Comparison of ENCODE assay signal across 25 cellular contexts in the genomic region with DNA sequence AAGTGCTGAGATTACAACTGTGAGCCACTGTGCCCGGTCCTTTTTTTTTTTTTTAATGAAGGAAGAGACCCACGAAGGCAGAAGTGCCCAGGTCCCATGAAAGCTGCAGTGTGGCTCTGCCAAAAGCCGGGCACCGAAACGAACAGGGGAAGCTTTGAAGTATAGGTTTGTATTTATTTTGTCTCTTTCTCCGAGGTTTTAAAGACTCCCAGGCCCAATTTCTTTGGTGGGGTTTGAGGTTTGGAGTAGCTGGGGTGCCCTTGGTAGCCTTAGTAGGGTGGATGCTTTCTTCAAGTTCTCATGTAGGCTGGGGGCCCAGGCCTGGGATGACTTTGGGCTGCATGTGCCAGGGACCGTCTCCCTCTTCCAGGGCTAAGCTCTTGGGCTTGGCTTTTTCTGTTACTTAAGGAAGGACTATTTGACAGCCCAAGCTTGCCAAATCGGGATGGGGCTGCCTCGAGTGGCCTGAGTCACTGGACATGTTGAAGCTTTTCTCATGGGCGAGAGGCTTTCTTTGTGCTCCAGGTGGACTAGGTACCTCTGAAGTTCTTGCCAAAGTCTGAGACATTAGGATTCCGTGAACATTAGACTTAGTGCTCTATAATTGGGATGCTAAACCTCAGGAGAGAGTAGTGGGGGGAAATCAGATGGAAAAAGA.
A peak's percentile ranks its signal among the peaks of the same experiment; 100 is the strongest.
DNase-seq lines count a peak whose midpoint lies in the region; ATAC-seq, FAIRE-seq and TF ChIP-seq lines count a peak whose summit lies in the region.
"Had no signal": no experiment of that assay in that cellular context is flagged by ENCODE, and none has a peak within 500 bp of the region (broad histone marks: within the 10 kb centered on the region; RNA-seq: fewer than 3 reads in every experiment).

No MANE protein-coding gene starts in this region.

- H3K36me3 ChIP-seq in bronchial epithelial cell (ENCODE audit: control insufficient read depth, insufficient read depth, low read length) (no peaks in the 10 kb centered on the region), HepG2 (replicated peaks in 1 of 2; ENCODE audit: control insufficient read depth in 1 of 2, insufficient read depth in 2 of 2, low read length in 2 of 2) (no peaks in the 10 kb centered on the region), upper lobe of left lung (no peaks in the 10 kb centered on the region)
- H3K36me3 ChIP-seq: adrenal gland had no signal

- in situ Hi-C loops in HepG2 (cut with HindIII; ENCODE audit: extremely low pct_ligation_motif_present, low pct_unique_long_range_greater_than_20kb) = no loop called here

- H4K20me1 ChIP-seq in HepG2 (ENCODE audit: insufficient read depth, low read length) = no peaks in the 10 kb centered on the region

- no peaks in the 10 kb centered on the region for H3K36me3 Mint-ChIP-seq in HFFc6 (ENCODE audit: low read depth)

- H3K4me2 ChIP-seq in HepG2 (ENCODE audit: low read depth, low read length) = peak overlapping the region; percentile 45

- H3K4me1 Mint-ChIP-seq in HFFc6 (ENCODE audit: low read depth) = peaks cover 21% of the 10 kb centered on the region
- H3K4me1 Mint-ChIP-seq: naive B cell had no signal

- ATAC-seq in HepG2 = no peak
- ATAC-seq in upper lobe of left lung (ENCODE audit: low FRiP score in 2 of 2) = peak in 1 of 2 donors; percentile 49
- no peak for ATAC-seq in HG02642 (IDR thresholded peaks at IDR 0.05; ENCODE audit: poor library complexity, unreplicated experiment)
- ATAC-seq: CD8-positive, alpha-beta T cell; SK-N-SH treated with all-trans-retinoic acid at 6 μM for 48 hours had no signal

- H3K4me3 ChIP-seq in bronchial epithelial cell (ENCODE audit: low read depth, low read length) (no peak overlapping the region), HepG2 (replicated peaks in 1 of 3; ENCODE audit: insufficient read depth in 1 of 3, low read depth in 2 of 3, low read length in 3 of 3) (no peak overlapping the region; a peak in 1 of 6 replicates), upper lobe of left lung (no peak overlapping the region)
- H3K4me3 ChIP-seq: adrenal gland had no signal

- H3K4me1 ChIP-seq in HepG2 (ENCODE audit: insufficient read depth, low read length) (peaks cover 89% of the 10 kb centered on the region), upper lobe of left lung (no peaks in the 10 kb centered on the region)

- TF ChIP-seq EP300 in HepG2 (IDR thresholded peaks at IDR 0.05; ENCODE audit: low read depth in 2 of 2, low read length in 2 of 2) (no peak), HepG2 (CRISPR knock-in tag; IDR thresholded peaks at IDR 0.05; ENCODE audit: borderline replicate concordance) (no peak), upper lobe of left lung (IDR thresholded peaks at IDR 0.05) (no peak)

- CTCF ChIA-PET in HepG2 (lab: Yijun Ruan, JAX; ENCODE audit: low intra/inter-chr PET ratio, low total read pairs) = no interaction called here

- no peaks in the 10 kb centered on the region for H3K79me2 ChIP-seq in HepG2 (ENCODE audit: insufficient read depth, low read length)

- H3K27me3 Mint-ChIP-seq in HFFc6 (ENCODE audit: insufficient read depth) = no peaks in the 10 kb centered on the region; the same call in 1 of the 2 replicates
- H3K27me3 Mint-ChIP-seq: naive B cell had no signal

- H3K9me3 ChIP-seq in HepG2 (ENCODE audit: low read length) (peaks cover 5% of the 10 kb centered on the region; the same call in 1 of the 2 replicates), upper lobe of left lung (peaks cover 0 to 5% (median 3%) of the 10 kb centered on the region in 4 donors)
- H3K9me3 ChIP-seq: adrenal gland had no signal

- no peak for TF ChIP-seq POLR2A in HepG2 (IDR thresholded peaks at IDR 0.05; ENCODE audit: insufficient read depth in 1 of 2, low read depth in 2 of 2, low read length in 2 of 2)
- no peak for TF ChIP-seq POLR2A in upper lobe of left lung (IDR thresholded peaks at IDR 0.05)

- BruUV-seq in HepG2 (replicated peaks; lab: Mats Ljungman, UMichigan) = no TSS peak

- peak overlapping the region; percentile 45 for H3K9ac ChIP-seq in HepG2 (ENCODE audit: insufficient read depth, low read depth, low read length)

- POLR2A ChIA-PET in HepG2 (lab: Yijun Ruan, JAX) = interaction anchor here (0.9 to 2.5 kb wide), 9 partner anchors 8 to 143 kb away, joined by 3 to 38 read pairs (median 7); partner anchors contain the start of genes AMZ2 and WIPI1

- no peak for FAIRE-seq in bronchial epithelial cell (lab: Jason Lieb, UNC)
- no peak for FAIRE-seq in HepG2 (lab: Jason Lieb, UNC)
- FAIRE-seq: urothelium cell line had no signal

- no peaks in the 10 kb centered on the region for H3K9me3 Mint-ChIP-seq in HFFc6

- no peak for TF ChIP-seq RAD21 in HepG2 (CRISPR knock-in tag; IDR thresholded peaks at IDR 0.05)

- H2AFZ ChIP-seq in HepG2 (ENCODE audit: low read length) = no peak overlapping the region

- intact Hi-C loops in HepG2 (cut with micrococcal nuclease; ENCODE audit: unreplicated experiment) = loop anchor here (5.0 kb wide), 1 partner anchor 1094 kb away; no protein-coding TSS in a partner anchor

- TF ChIP-seq CTCF in HFFc6 (IDR thresholded peaks at IDR 0.05) (no peak), bronchial epithelial cell (IDR thresholded peaks at IDR 0.05; ENCODE audit: insufficient read depth, low read length, severe bottlenecking) (no peak), HepG2 (CRISPR knock-in tag; IDR thresholded peaks at IDR 0.05) (no peak), upper lobe of left lung (IDR thresholded peaks at IDR 0.05) (no peak)

- peak overlapping the region; percentile 85; the same call in 1 of the 2 replicates for H3K27ac Mint-ChIP-seq in HFFc6
- H3K27ac Mint-ChIP-seq: CD8-positive, alpha-beta T cell; H9; T-helper 2 cell treated with Interferon-gamma antibody and Interleukin-4, amounts not matched to agents 5 μg/mL and 100 μg/mL, for 36 hours had no signal

- peak overlapping the region; percentile 71; the same call in 1 of the 2 replicates for H3K4me3 Mint-ChIP-seq in HFFc6
- H3K4me3 Mint-ChIP-seq: CD8-positive, alpha-beta T cell; H9; T-helper 2 cell treated with Interferon-gamma antibody and Interleukin-4, amounts not matched to agents 5 μg/mL and 100 μg/mL, for 36 hours had no signal

- WGBS in HepG2 (ENCODE audit: low lambda C conversion rate) = 81% methylated on average over 11 of the region's 11 CpGs
- WGBS in upper lobe of left lung, 2 donors = 93 to 95% methylated on average over 11 of the region's 11 CpGs

- DNase-seq in HFFc6 = no peak
- peak; percentile 50 for DNase-seq in bronchial epithelial cell (ENCODE audit: low read depth)
- no peak for DNase-seq in HepG2 (ENCODE audit: low spot score)
- DNase-seq in upper lobe of left lung = no peak
- DNase-seq in NOMO-1 (lab: John Stamatoyannopoulos, UW; ENCODE audit: unreplicated experiment in 2 of 2) = no peak
- no peak for DNase-seq in 8988T
- DNase-seq: activated CD4-positive, alpha-beta T cell treated with anti-CD3 and anti-CD28 coated beads, Interleukin-2, amount 50 U/mL, for 1 hour; activated gamma-delta T cell; AML-193; CD8-positive, alpha-beta T cell; central memory CD4-positive, alpha-beta T cell; DMS153; GDM1; H9; mesendoderm; naive B cell; NCI-H1436; NCI-H510A; occipital lobe; stimulated activated CD4-positive, alpha-beta T cell treated with anti-CD3 and anti-CD28 coated beads, Interleukin-15, amount 100 ng/mL, for 24 hours had no signal

- H3K27ac ChIP-seq in HepG2 (ENCODE audit: extremely low read length, insufficient read depth, low read length) (peak overlapping the region; percentile 73), upper lobe of left lung (peak overlapping the region; percentile 5 to 49 (median 18))
- H3K27ac ChIP-seq: adrenal gland had no signal

- H3K27me3 ChIP-seq in bronchial epithelial cell (ENCODE audit: control insufficient read depth, insufficient read depth, low read length) = no peaks in the 10 kb centered on the region
- H3K27me3 ChIP-seq in HepG2 (ENCODE audit: control insufficient read depth in 1 of 2, insufficient read depth in 2 of 2, low read length in 2 of 2) = no peaks in the 10 kb centered on the region
- no peaks in the 10 kb centered on the region for H3K27me3 ChIP-seq in upper lobe of left lung
- H3K27me3 ChIP-seq: adrenal gland had no signal

TF ChIP-seq in HepG2, 621 proteins besides CTCF, POLR2A, EP300 and RAD21 (continues in another document):
- TF ChIP-seq ZNF772 (CRISPR knock-in tag; IDR thresholded peaks at IDR 0.05) = 0 out of 2 replicates have a peak, but pooled peaks have one; percentile 3
- peak; percentile 13; the same call in 1 of the 2 replicates for TF ChIP-seq TBX2 (CRISPR knock-in tag; IDR thresholded peaks at IDR 0.05; ENCODE audit: borderline replicate concordance)
- TF ChIP-seq NCOR1 (IDR thresholded peaks at IDR 0.05; ENCODE audit: borderline replicate concordance, low read length) = no peak
- peak; percentile 38; the same call in 1 of the 2 replicates for TF ChIP-seq ZNF724P (CRISPR knock-in tag; IDR thresholded peaks at IDR 0.05; ENCODE audit: borderline replicate concordance)
- no peak for TF ChIP-seq CREB1 (IDR thresholded peaks at IDR 0.05)
- no peak for TF ChIP-seq CREB1 (CRISPR knock-in tag; IDR thresholded peaks at IDR 0.05)
- TF ChIP-seq MAZ (IDR thresholded peaks at IDR 0.05; ENCODE audit: borderline replicate concordance, low read depth, low read length) = no peak
- 0 out of 2 replicates have a peak, but pooled peaks have one; percentile 29 for TF ChIP-seq MAZ (CRISPR knock-in tag; IDR thresholded peaks at IDR 0.05; ENCODE audit: low read depth)
- TF ChIP-seq ZNF616 (CRISPR knock-in tag; IDR thresholded peaks at IDR 0.05; ENCODE audit: low read depth) = no peak
- TF ChIP-seq, protein P1, sequence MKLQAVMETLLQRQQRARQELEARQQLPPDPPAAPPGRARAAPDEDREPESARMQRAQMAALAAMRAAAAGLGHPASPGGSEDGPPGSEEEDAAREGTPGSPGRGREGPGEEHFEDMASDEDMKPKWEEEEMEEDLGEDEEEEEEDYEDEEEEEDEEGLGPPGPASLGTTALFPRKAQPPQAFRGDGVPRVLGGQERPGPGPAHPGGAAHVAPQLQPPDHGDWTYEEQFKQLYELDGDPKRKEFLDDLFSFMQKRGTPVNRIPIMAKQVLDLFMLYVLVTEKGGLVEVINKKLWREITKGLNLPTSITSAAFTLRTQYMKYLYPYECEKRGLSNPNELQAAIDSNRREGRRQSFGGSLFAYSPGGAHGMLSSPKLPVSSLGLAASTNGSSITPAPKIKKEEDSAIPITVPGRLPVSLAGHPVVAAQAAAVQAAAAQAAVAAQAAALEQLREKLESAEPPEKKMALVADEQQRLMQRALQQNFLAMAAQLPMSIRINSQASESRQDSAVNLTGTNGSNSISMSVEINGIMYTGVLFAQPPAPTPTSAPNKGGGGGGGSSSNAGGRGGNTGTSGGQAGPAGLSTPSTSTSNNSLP (IDR thresholded peaks at IDR 0.05; ENCODE audit: low read depth, low read length) = no peak
- TF ChIP-seq ZNF224 (CRISPR knock-in tag; IDR thresholded peaks at IDR 0.05) = no peak
- TF ChIP-seq ZNF501 (CRISPR knock-in tag; IDR thresholded peaks at IDR 0.05) = 0 out of 2 replicates have a peak, but pooled peaks have one; percentile 16
- 0 out of 2 replicates have a peak, but pooled peaks have one; percentile 14 for TF ChIP-seq AKAP8 (CRISPR knock-in tag; IDR thresholded peaks at IDR 0.05)
- peak; percentile 49; the same call in 1 of the 2 replicates for TF ChIP-seq SSRP1 (CRISPR knock-in tag; IDR thresholded peaks at IDR 0.05)
- no peak for TF ChIP-seq ARID2 (CRISPR knock-in tag; IDR thresholded peaks at IDR 0.05; ENCODE audit: borderline replicate concordance)
